ENCODE assay signal across 6 cellular contexts in genomic region chr17:81868674-81869220, GRCh38. TPM values are rescaled to one million over a fixed set of nuclear protein-coding genes. Genes with fewer than 3 reads are reported as not detected.
A peak's percentile ranks its signal among the peaks of the same experiment; 100 is the strongest.
DNase-seq lines count a peak whose midpoint lies in the region; ATAC-seq and TF ChIP-seq lines count a peak whose summit lies in the region.

No MANE protein-coding gene starts in this region.

- no peak for TF ChIP-seq POLR2A in body of pancreas (IDR thresholded peaks at IDR 0.05)

- DNase-seq in activated CD4-positive, alpha-beta T cell treated with anti-CD3 and anti-CD28 coated beads for 36 hours = peak; percentile 54
- DNase-seq in activated CD4-positive, alpha-beta T cell treated with anti-CD3 and anti-CD28 coated beads, Interleukin-2, amount 50 U/mL, for 4 hours = no peak
- DNase-seq in body of pancreas (peak; percentile 51 to 69 (median 61)), NOMO-1 treated with DMSO at 0.1 percent for 48 hours (lab: John Stamatoyannopoulos, UW; ENCODE audit: unreplicated experiment) (no peak), globus pallidus (ENCODE audit: low spot score) (no peak)

- no peaks in the 10 kb centered on the region for H3K27me3 ChIP-seq in body of pancreas
- H3K27me3 ChIP-seq in neutrophil = no peaks in the 10 kb centered on the region

- no peaks in the 10 kb centered on the region for H3K9me3 ChIP-seq in body of pancreas
- no peaks in the 10 kb centered on the region for H3K9me3 ChIP-seq in neutrophil

- H3K9me3 Mint-ChIP-seq in activated CD4-positive, alpha-beta T cell treated with anti-CD3 and anti-CD28 coated beads for 36 hours (ENCODE audit: low read depth) = no peaks in the 10 kb centered on the region

- H3K27me3 Mint-ChIP-seq in activated CD4-positive, alpha-beta T cell treated with anti-CD3 and anti-CD28 coated beads for 36 hours = no peaks in the 10 kb centered on the region

- H3K27ac ChIP-seq in body of pancreas = peak overlapping the region; percentile 95 to 99 (median 98)
- peak overlapping the region; percentile 96 for H3K27ac ChIP-seq in neutrophil

- no peak for TF ChIP-seq CTCF in body of pancreas (IDR thresholded peaks at IDR 0.05)
- no peak for TF ChIP-seq CTCF in neutrophil (IDR thresholded peaks at IDR 0.05)

- H3K4me3 Mint-ChIP-seq in activated CD4-positive, alpha-beta T cell treated with anti-CD3 and anti-CD28 coated beads for 36 hours = peak overlapping the region; percentile 87

- H3K36me3 ChIP-seq in body of pancreas (replicated peaks in 1 of 2; ENCODE audit: insufficient read depth in 1 of 2, low read depth in 2 of 2) (no peaks in the 10 kb centered on the region), neutrophil (peaks cover 34% of the 10 kb centered on the region)

- H3K36me3 Mint-ChIP-seq in activated CD4-positive, alpha-beta T cell treated with anti-CD3 and anti-CD28 coated beads for 36 hours (ENCODE audit: low read depth) = peaks cover 46% of the 10 kb centered on the region

- peak overlapping the region; percentile 42 for H3K27ac Mint-ChIP-seq in activated CD4-positive, alpha-beta T cell treated with anti-CD3 and anti-CD28 coated beads for 36 hours

- intact Hi-C loops in activated CD4-positive, alpha-beta T cell treated with anti-CD3 and anti-CD28 coated beads for 36 hours (cut with DNase I, micrococcal nuclease) = no loop called here
- intact Hi-C loops in body of pancreas (cut with DNase I) = no loop called here

- peaks cover 77% of the 10 kb centered on the region for H3K4me1 ChIP-seq in body of pancreas
- H3K4me1 ChIP-seq in neutrophil (ENCODE audit: control insufficient read depth in 1 of 2, insufficient read depth in 1 of 2, low read depth in 1 of 2, low read length in 1 of 2) = peaks cover 42 to 63% of the 10 kb centered on the region in 2 experiments

- CTCF ChIA-PET in activated CD4-positive, alpha-beta T cell treated with anti-CD3 and anti-CD28 coated beads for 36 hours (lab: Charles Lee) = interaction anchor here (0.6 to 2.6 kb wide), 3 partner anchors 17 to 646 kb away, joined by 3 to 14 read pairs (median 3); no protein-coding TSS in a partner anchor

- 68 to 89% methylated on average over 14 to 30 of the region's 30 CpGs for WGBS in body of pancreas, 2 donors

- H3K4me3 ChIP-seq in body of pancreas (no peak overlapping the region), neutrophil (ENCODE audit: low read depth in 1 of 2, low read length in 1 of 2) (no peak overlapping the region)

- peaks cover 32% of the 10 kb centered on the region for H3K4me1 Mint-ChIP-seq in activated CD4-positive, alpha-beta T cell treated with anti-CD3 and anti-CD28 coated beads for 36 hours

- no peak for ATAC-seq in activated CD4-positive, alpha-beta T cell treated with anti-CD3 and anti-CD28 coated beads for 36 hours
- no peak for ATAC-seq in body of pancreas

- POLR2A ChIA-PET in activated CD4-positive, alpha-beta T cell treated with anti-CD3 and anti-CD28 coated beads for 36 hours (lab: Charles Lee) = no interaction called here

RNA-seq across cellular contexts. Expression of gene ARHGDIA, which starts 2.4 kb away (rescaled TPM):
- total RNA-seq in activated CD4-positive, alpha-beta T cell treated with anti-CD3 and anti-CD28 coated beads for 36 hours = 100 to 1,000 TPM; 513 to 661 TPM
- 100 to 1,000 TPM; 109 to 141 TPM for total RNA-seq in body of pancreas

RNA-seq across cellular contexts. Expression of gene P4HB, which starts 8.4 kb away (rescaled TPM):
- 100 to 1,000 TPM; 414 to 578 TPM for total RNA-seq in activated CD4-positive, alpha-beta T cell treated with anti-CD3 and anti-CD28 coated beads for 36 hours
- 1,000 to 10,000 TPM; 1,462 to 4,394 TPM for total RNA-seq in body of pancreas

RNA-seq across cellular contexts. Expression of gene ALYREF, which starts 22.6 kb away (rescaled TPM):
- total RNA-seq in activated CD4-positive, alpha-beta T cell treated with anti-CD3 and anti-CD28 coated beads for 36 hours = 100 to 1,000 TPM; 197 to 230 TPM
- total RNA-seq in body of pancreas = 10 to 100 TPM; 17.1 to 72.2 TPM

RNA-seq across cellular contexts. Expression of gene ANAPC11, which starts 22.8 kb away (rescaled TPM):
- 100 to 1,000 TPM in 1 of 2 experiments, 10 to 100 TPM in 1; 79.9 to 131 TPM for total RNA-seq in activated CD4-positive, alpha-beta T cell treated with anti-CD3 and anti-CD28 coated beads for 36 hours
- total RNA-seq in body of pancreas = 100 to 1,000 TPM in 1 of 2 donors, 10 to 100 TPM in 1; 58.1 to 111 TPM

RNA-seq across cellular contexts. Expression of gene NPB, which starts 33.3 kb away (rescaled TPM):
- under 1 TPM in 1 of 2 experiments, not detected in 1; 0.14 TPM for total RNA-seq in activated CD4-positive, alpha-beta T cell treated with anti-CD3 and anti-CD28 coated beads for 36 hours
- 1 to 10 TPM in 1 of 2 donors, under 1 TPM in 1; 0.66 to 1.8 TPM for total RNA-seq in body of pancreas

Comparison
In these comparisons a context has a peak if more than half of its experiments do, and no peak if none do; other contexts are left out.
1. DNase-seq: peak in activated CD4-positive, alpha-beta T cell treated with anti-CD3 and anti-CD28 coated beads for 36 hours (single experiment) and body of pancreas (4 of 4); none in activated CD4-positive, alpha-beta T cell treated with anti-CD3 and anti-CD28 coated beads, Interleukin-2, amount 50 U/mL, for 4 hours (0 of 2), NOMO-1 treated with DMSO at 0.1 percent for 48 hours (single experiment) and globus pallidus (single experiment).